Comparison of ENCODE assay signal across 22 cellular contexts in genomic region chr9:98639133-98639532, GRCh38.
DNase-seq lines count a peak whose midpoint lies in the region; ATAC-seq and FAIRE-seq lines count a peak whose summit lies in the region.
"Had no signal": no experiment of that assay in that cellular context is flagged by ENCODE, and none has a peak within 500 bp of the region (broad histone marks: within the 10 kb centered on the region; RNA-seq: fewer than 3 reads in every experiment).

No MANE protein-coding gene starts in this region.

- FAIRE-seq in urothelium cell line (lab: Jason Lieb, UNC): peak; percentile 13
- FAIRE-seq: A549, D721Med, G401.6, GM18507 had no signal

- DNase-seq in NCI-H82 (lab: John Stamatoyannopoulos, UW): peak; percentile 43
- DNase-seq in NCI-H82 treated with DMSO at 0.1 percent for 48 hours (lab: John Stamatoyannopoulos, UW; ENCODE audit: unreplicated experiment): no peak
- DNase-seq in cerebellar cortex (ENCODE audit: low spot score): peak; percentile 62
- DNase-seq in urothelium cell line (ENCODE audit: low spot score): no peak
- no peak for DNase-seq in DMS 273 (lab: John Stamatoyannopoulos, UW; ENCODE audit: unreplicated experiment)
- DNase-seq: 8988T; ACHN; AML-193; BE2C; CD4-positive, alpha-beta T cell; CD8-positive, alpha-beta memory T cell; DMS53; DMS79 treated with DMSO at 0.1 percent for 48 hours; H9; HFFc6 had no signal

- ATAC-seq in GM18498 (IDR thresholded peaks at IDR 0.05; ENCODE audit: unreplicated experiment): no peak
- ATAC-seq: A549, GM23338, HCT116 had no signal

Comparison
In these comparisons a context has a peak if more than half of its experiments do, and no peak if none do; other contexts are left out.
1. DNase-seq: peak in NCI-H82 (single experiment) and cerebellar cortex (single experiment); none in NCI-H82 treated with DMSO at 0.1 percent for 48 hours (single experiment), urothelium cell line (single experiment) and DMS 273 (single experiment).